In the genomic region with DNA sequence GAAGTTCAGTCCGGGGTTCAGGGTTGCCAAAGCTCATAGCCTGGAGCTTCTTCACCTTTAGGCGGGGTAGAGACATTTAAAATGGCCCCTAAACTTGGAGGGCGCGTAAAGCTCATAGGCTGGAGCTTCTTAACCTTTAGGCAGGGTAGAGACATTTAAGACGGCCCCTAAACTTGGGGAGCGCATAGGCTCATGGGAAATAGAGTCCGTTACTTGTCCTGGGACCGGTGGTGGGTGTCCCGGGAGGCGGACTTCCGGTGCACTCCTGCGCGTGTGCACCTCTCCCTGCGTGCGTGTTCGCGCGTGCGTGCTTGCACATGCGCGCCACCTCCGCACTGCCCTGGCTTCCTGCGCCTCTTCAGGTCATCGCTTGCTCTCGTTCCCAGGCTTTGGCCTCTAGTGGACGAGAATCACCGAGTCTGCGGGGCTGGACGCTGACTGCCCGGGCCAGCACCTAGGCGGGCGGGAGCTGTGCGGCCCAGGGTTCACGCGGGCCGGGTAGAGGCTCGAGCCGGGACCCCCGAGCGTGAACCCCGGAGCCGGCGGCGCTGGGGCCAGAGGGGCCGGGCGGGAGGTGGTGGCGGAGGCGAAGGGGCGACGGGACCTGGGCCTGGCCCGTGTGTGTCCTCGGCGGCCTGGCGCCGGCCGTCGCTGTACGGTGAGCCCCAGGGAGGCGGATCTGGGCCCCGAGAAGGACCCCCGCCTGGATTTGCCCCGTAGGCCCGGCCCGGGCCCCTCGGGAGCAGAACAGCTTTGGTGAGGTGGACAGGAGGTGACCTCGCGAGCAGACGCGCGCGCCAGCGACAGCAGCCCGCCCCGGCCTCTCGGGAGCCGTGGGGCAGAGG, we compare ENCODE assay signal across 7 cellular contexts. TPM values are rescaled to one million over a fixed set of nuclear protein-coding genes. Genes with fewer than 3 reads are reported as not detected.
DNase-seq lines count a peak whose midpoint lies in the region; ATAC-seq, FAIRE-seq and TF ChIP-seq lines count a peak whose summit lies in the region.
"Not testable (repeated sequence)": the region's sequence is repeated elsewhere in the genome, so short reads cannot be mapped to it uniquely, and the experiment has no call there.

No MANE protein-coding gene starts in this region.

- H3K4me3 Mint-ChIP-seq in astrocyte (ENCODE audit: unreplicated experiment): peak overlapping the region; percentile 96

- H3K4me1 ChIP-seq in astrocyte (ENCODE audit: insufficient read depth, low read length); hepatocyte (ENCODE audit: insufficient read depth): not testable (repeated sequence)

- TF ChIP-seq CTCF in astrocyte (IDR thresholded peaks at IDR 0.05; ENCODE audit: insufficient read depth, low read depth, low read length): not testable (repeated sequence)
- TF ChIP-seq CTCF in hepatocyte (IDR thresholded peaks at IDR 0.05; ENCODE audit: poor library complexity): peak; percentile 9

- peak overlapping the region; percentile 93 for H3K9ac ChIP-seq in astrocyte (ENCODE audit: low read length)

- H3K36me3 ChIP-seq in astrocyte (ENCODE audit: insufficient read depth, low read length); hepatocyte (replicated peaks; ENCODE audit: insufficient read depth, low read depth): not testable (repeated sequence)

- DNase-seq in NCI-H187 (lab: John Stamatoyannopoulos, UW) (peak; percentile 92 to 95), T-helper 2 cell (peak; percentile 79 to 99 (median 90)), astrocyte (ENCODE audit: low read depth) (peak; percentile 99), hepatocyte (ENCODE audit: low spot score) (peak; percentile 97), renal cortical epithelial cell (ENCODE audit: low read depth) (peak; percentile 97)

- not testable (repeated sequence) for FAIRE-seq in astrocyte (lab: Jason Lieb, UNC)

- H3K79me2 ChIP-seq in astrocyte (ENCODE audit: insufficient read depth, low read length) (peaks cover 17% of the 10 kb centered on the region), hepatocyte (peaks cover 14% of the 10 kb centered on the region)

- not testable (repeated sequence) for H4K20me1 ChIP-seq in astrocyte (ENCODE audit: insufficient read depth, low read length); hepatocyte (ENCODE audit: insufficient read depth, poor library complexity, severe bottlenecking)

- H3K27ac ChIP-seq in astrocyte (ENCODE audit: low read depth, low read length) (peak overlapping the region; percentile 66), hepatocyte (peak overlapping the region; percentile 89)

- under 1% methylated on average over 50 of the region's 76 CpGs for WGBS in hepatocyte (ENCODE audit: low lambda C conversion rate, missing lambda C conversion rate)

- not testable (repeated sequence) for H3K4me1 Mint-ChIP-seq in astrocyte (ENCODE audit: low read depth, unreplicated experiment)

- not testable (repeated sequence) for H3K27me3 Mint-ChIP-seq in astrocyte (ENCODE audit: low read depth, unreplicated experiment)

- not testable (repeated sequence) for H3K9me3 ChIP-seq in astrocyte (ENCODE audit: insufficient read depth, low read depth, low read length); hepatocyte (ENCODE audit: low read depth)

- H3K9me3 Mint-ChIP-seq in astrocyte (ENCODE audit: unreplicated experiment): not testable (repeated sequence)

- peak overlapping the region; percentile 91 for H3K27ac Mint-ChIP-seq in astrocyte (ENCODE audit: unreplicated experiment)

- H3K4me3 ChIP-seq in astrocyte (ENCODE audit: insufficient read depth, low read depth, low read length) (peak overlapping the region; percentile 66), hepatocyte (peak overlapping the region; percentile 51)

- H2AFZ ChIP-seq in astrocyte (ENCODE audit: low read depth, low read length) (peak overlapping the region; percentile 70), hepatocyte (peak overlapping the region; percentile 60)

- H3K9me2 ChIP-seq in hepatocyte (replicated peaks; ENCODE audit: insufficient read depth): not testable (repeated sequence)

- ATAC-seq in GM18502 (IDR thresholded peaks at IDR 0.05; ENCODE audit: poor library complexity, unreplicated experiment) (peak; percentile 98), HG02943 (IDR thresholded peaks at IDR 0.05; ENCODE audit: low read depth, unreplicated experiment) (peak; percentile 97)

- H3K4me2 ChIP-seq in astrocyte (ENCODE audit: low read length) (peak overlapping the region; percentile 77), hepatocyte (peak overlapping the region; percentile 84)

- H3K27me3 ChIP-seq in astrocyte (ENCODE audit: insufficient read depth, low read length); hepatocyte: not testable (repeated sequence)

- H3K36me3 Mint-ChIP-seq in astrocyte (ENCODE audit: low read depth, unreplicated experiment): not testable (repeated sequence)

RNA-seq across cellular contexts. Expression of gene SPDYE6, which starts 7.5 kb away (rescaled TPM):
- total RNA-seq in astrocyte (not detected in 2 replicates), hepatocyte (not detected in 2 replicates), renal cortical epithelial cell (not detected in 2 replicates)
- polyA plus RNA-seq in hepatocyte: 0.68 and 1.0 TPM in 2 replicates

RNA-seq across cellular contexts. Expression of gene PRKRIP1, which starts 32.4 kb away (rescaled TPM):
- total RNA-seq in astrocyte (35.1 and 37.3 TPM in 2 replicates), hepatocyte (32.0 and 33.8 TPM in 2 replicates), renal cortical epithelial cell (25.4 and 26.1 TPM in 2 replicates)
- 44.6 and 61.6 TPM in 2 replicates for polyA plus RNA-seq in hepatocyte

Comparison
In these comparisons a context has a peak if more than half of its experiments do, and no peak if none do; other contexts are left out.
1. Peak in every context shown above with its lines: DNase-seq, ATAC-seq, H3K4me3 ChIP-seq and H3K27ac ChIP-seq.